31 cellular contexts compared by ENCODE assay signal in genomic region chr4:149265645-149266044, GRCh38.
"Had no signal": no experiment of that assay in that cellular context is flagged by ENCODE, and none has a peak within 500 bp of the region (broad histone marks: within the 10 kb centered on the region; RNA-seq: fewer than 3 reads in every experiment).

No MANE protein-coding gene starts in this region.

- FAIRE-seq: bronchial epithelial cell, TTC549 had no signal

- H3K9me3 ChIP-seq: ascending aorta had no signal

- H3K36me3 ChIP-seq: ascending aorta, cardiac muscle cell had no signal

- DNase-seq: activated B cell treated with CpG ODN at 0.5 μM for 24 hours; activated CD4-positive, alpha-beta memory T cell treated with anti-CD3 and anti-CD28 coated beads for 36 hours; activated CD4-positive, alpha-beta T cell treated with anti-CD3 and anti-CD28 coated beads for 4 hours; activated CD4-positive, alpha-beta T cell treated with anti-CD3 and anti-CD28 coated beads, Interleukin-2, amount 10 ng/mL, durations not matched to agents 24 days and 14 days; activated CD4-positive, alpha-beta T cell treated with anti-CD3 and anti-CD28 coated beads, Interleukin-2, amount 50 U/mL, for 1 hour; activated CD4-positive, alpha-beta T cell treated with anti-CD3 and anti-CD28 coated beads, Interleukin-2, amount 50 U/mL, for 4 hours; activated CD4-positive, CD25-positive, alpha-beta regulatory T cell treated with anti-CD3 and anti-CD28 coated beads, Interleukin-2, amount 50 U/mL, for 72 hours; activated CD8-positive, alpha-beta memory T cell treated with anti-CD3 and anti-CD28 coated beads, Interleukin-2, amount 50 U/mL, for 4 hours; activated CD8-positive, alpha-beta T cell treated with anti-CD3 and anti-CD28 coated beads for 36 hours; activated effector memory CD4-positive, alpha-beta T cell treated with anti-CD3 and anti-CD28 coated beads, Interleukin-2, amount 50 U/mL, for 16 hours; activated naive CD4-positive, alpha-beta T cell treated with anti-CD3 and anti-CD28 coated beads, Interleukin-2, amount 10 ng/mL, durations not matched to agents 7 days and 5 days; activated naive CD4-positive, alpha-beta T cell treated with Interleukin-2 at 50 U/mL for 16 hours; activated naive CD8-positive, alpha-beta T cell treated with anti-CD3 and anti-CD28 coated beads, Interleukin-2, amount 10 ng/mL, durations not matched to agents 7 days and 5 days; activated naive CD8-positive, alpha-beta T cell treated with anti-CD3 and anti-CD28 coated beads, Interleukin-2, amount 50 U/mL, for 24 hours; activated T-cell treated with anti-CD3 and anti-CD28 coated beads for 4 hours; activated T-cell treated with anti-CD3 and anti-CD28 coated beads, Interleukin-2, amount 50 U/mL, for 1 hour; activated T-cell treated with anti-CD3 and anti-CD28 coated beads, Interleukin-2, amount 50 U/mL, for 4 hours; activated T-cell treated with anti-CD3 and anti-CD28 coated beads, Interleukin-2, amount 50 U/mL, for 72 hours; amygdala; anterior cingulate cortex; caudate nucleus; cerebellar nuclear complex; T-helper 1 cell; T-helper 2 cell; T-helper 9 cell had no signal

- ATAC-seq: activated CD8-positive, alpha-beta T cell treated with anti-CD3 and anti-CD28 coated beads for 36 hours; activated naive CD8-positive, alpha-beta T cell treated with anti-CD3 and anti-CD28 coated beads, Interleukin-2, amount 50 U/mL, for 24 hours; activated T-cell treated with anti-CD3 and anti-CD28 coated beads, Interleukin-2, amount 50 U/mL, for 4 hours; activated T-cell treated with anti-CD3 and anti-CD28 coated beads, Interleukin-2, amount 50 U/mL, for 72 hours; activated T-helper 17 cell treated with anti-CD3 and anti-CD28 coated beads, Interleukin-2, amount 50 U/mL, for 72 hours had no signal

- H3K4me1 ChIP-seq: ascending aorta had no signal

- H3K27ac ChIP-seq: ascending aorta, cardiac muscle cell, VCaP had no signal

- H3K4me3 ChIP-seq: ascending aorta, cardiac muscle cell had no signal

- H3K27me3 ChIP-seq: ascending aorta, cardiac muscle cell had no signal
